Comparison of ENCODE assay signal across 21 cellular contexts in genomic region chr11:13222285-13222684, GRCh38. TPM values are rescaled to one million over a fixed set of nuclear protein-coding genes. Genes with fewer than 3 reads are reported as not detected.
DNase-seq lines count a peak whose midpoint lies in the region; ATAC-seq, FAIRE-seq and TF ChIP-seq lines count a peak whose summit lies in the region.
"Had no signal": no experiment of that assay in that cellular context is flagged by ENCODE, and none has a peak within 500 bp of the region (broad histone marks: within the 10 kb centered on the region; RNA-seq: fewer than 3 reads in every experiment).

No MANE protein-coding gene starts in this region.

- H3K4me2 ChIP-seq in PC-3 (ENCODE audit: low read length), result no peak overlapping the region
- H3K4me2 ChIP-seq: BLaER1 had no signal

- H3K4me3 ChIP-seq in PC-3 (ENCODE audit: low read length), result no peak overlapping the region
- H3K4me3 ChIP-seq in ectodermal cell (ENCODE audit: insufficient read depth, low read depth, low read length), result no peak overlapping the region
- H3K4me3 ChIP-seq in kidney (ENCODE audit: low read length in 2 of 2), result no peak overlapping the region
- H3K4me3 ChIP-seq: ascending aorta, BLaER1, HAP-1 had no signal

- CTCF ChIA-PET in PC-3 (lab: Charles Lee), result interaction anchor here (0.6 kb wide), 1 partner anchor 27 kb away, joined by 3 read pairs; no protein-coding TSS in a partner anchor

- peak; percentile 63 for ATAC-seq in PC-3
- ATAC-seq: activated CD8-positive, alpha-beta memory T cell treated with anti-CD3 and anti-CD28 coated beads, Interleukin-2, amount 10 ng/mL, durations not matched to agents 7 days and 5 days; esophagus mucosa; T-cell had no signal

- no TSS peak for BruUV-seq in PC-3 (replicated peaks; lab: Mats Ljungman, UMichigan)

- H3K4me1 ChIP-seq in PC-3 (ENCODE audit: insufficient read depth, low read length) (peaks cover 23% of the 10 kb centered on the region), ectodermal cell (ENCODE audit: control insufficient read depth, insufficient read depth, low read length) (peaks cover 14% of the 10 kb centered on the region), kidney (ENCODE audit: control insufficient read depth in 1 of 2, insufficient read depth in 1 of 2, low read depth in 1 of 2, low read length in 2 of 2) (no peaks in the 10 kb centered on the region)
- H3K4me1 ChIP-seq: ascending aorta had no signal

- TF ChIP-seq CTCF in PC-3 (conservative IDR thresholded peaks at IDR 0.05; ENCODE audit: low read depth, low read length) (no peak), kidney (IDR thresholded peaks at IDR 0.05; ENCODE audit: borderline replicate concordance, extremely low read depth, insufficient read depth) (no peak)

- in situ Hi-C loops in KBM-7 (cut with MboI; ENCODE audit: low pct_unique_long_range_greater_than_20kb, low sequenced_read_pairs), result no loop called here

- no peaks in the 10 kb centered on the region for H3K79me2 ChIP-seq in PC-3 (ENCODE audit: low read length)

- peak; percentile 70 for DNase-seq in Daoy (ENCODE audit: low read depth)
- DNase-seq in PC-3, result peak; percentile 39
- peak; percentile 16 to 23 for DNase-seq in lung microvascular endothelial cell (ENCODE audit: low read depth in 2 of 2)
- no peak for DNase-seq in globus pallidus (ENCODE audit: low spot score)
- no peak for DNase-seq in KBM-7
- DNase-seq in pons (ENCODE audit: low spot score), result no peak
- DNase-seq in kidney, result no peak
- DNase-seq: activated CD4-positive, alpha-beta T cell treated with anti-CD3 and anti-CD28 coated beads for 4 hours; activated CD8-positive, alpha-beta memory T cell treated with anti-CD3 and anti-CD28 coated beads, Interleukin-2, amount 10 ng/mL, durations not matched to agents 7 days and 5 days; COR-L47; EL; NCI-H2171; NCI-H526; SHP77; T-cell had no signal

- no peak for FAIRE-seq in kidney (lab: Jason Lieb, UNC)
- FAIRE-seq: frontal cortex had no signal

- H3F3A ChIP-seq in PC-3 (ENCODE audit: low read length, unreplicated experiment), result no peaks in the 10 kb centered on the region

- intact Hi-C loops in PC-3 (cut with micrococcal nuclease), result no loop called here
- intact Hi-C loops in kidney (cut with DNase I), result no loop called here

- WGBS in ectodermal cell, 2 experiments, result 58 to 62% methylated on average over 3 of the region's 3 CpGs

- POLR2A ChIA-PET in PC-3 (lab: Charles Lee; ENCODE audit: unreplicated experiment), result no interaction called here

- no peaks in the 10 kb centered on the region for H3K36me3 ChIP-seq in PC-3 (ENCODE audit: low read depth, low read length)
- H3K36me3 ChIP-seq in ectodermal cell (ENCODE audit: control insufficient read depth, insufficient read depth, low read length), result no peaks in the 10 kb centered on the region
- no peaks in the 10 kb centered on the region for H3K36me3 ChIP-seq in kidney (ENCODE audit: control insufficient read depth in 1 of 2, insufficient read depth in 2 of 2, low read length in 2 of 2)
- H3K36me3 ChIP-seq: ascending aorta, BLaER1, HAP-1 had no signal

- peak overlapping the region; percentile 3; the same call in 1 of the 2 replicates for H3K27ac ChIP-seq in PC-3 (ENCODE audit: low read length)
- peak overlapping the region; percentile 62 for H3K27ac ChIP-seq in ectodermal cell (ENCODE audit: insufficient read depth, low read depth, low read length, poor library complexity, severe bottlenecking)
- no peak overlapping the region for H3K27ac ChIP-seq in kidney (ENCODE audit: low read depth in 2 of 2, low read length in 2 of 2)
- H3K27ac ChIP-seq: ascending aorta, BLaER1 had no signal

- H3K9me2 ChIP-seq in PC-3 (replicated peaks; ENCODE audit: low read length), result no peaks in the 10 kb centered on the region

- H3K27me3 ChIP-seq in PC-3 (ENCODE audit: low read length), result no peaks in the 10 kb centered on the region
- H3K27me3 ChIP-seq in ectodermal cell (ENCODE audit: control insufficient read depth, insufficient read depth, low read length, poor library complexity, severe bottlenecking), result no peaks in the 10 kb centered on the region
- H3K27me3 ChIP-seq: ascending aorta, BLaER1 had no signal

- 0 out of 2 replicates have a peak overlapping the region, but pooled peaks have one; percentile 19 for H2AFZ ChIP-seq in PC-3 (ENCODE audit: low read length)

- no peak overlapping the region for H3K9ac ChIP-seq in PC-3 (ENCODE audit: low read length)
- no peak overlapping the region for H3K9ac ChIP-seq in kidney (ENCODE audit: low read length in 2 of 2)
- H3K9ac ChIP-seq: BLaER1 had no signal

- no peaks in the 10 kb centered on the region for H3K9me3 ChIP-seq in PC-3 (ENCODE audit: low read length)
- no peaks in the 10 kb centered on the region for H3K9me3 ChIP-seq in ectodermal cell (ENCODE audit: control insufficient read depth, low read length)
- no peaks in the 10 kb centered on the region for H3K9me3 ChIP-seq in kidney (ENCODE audit: control insufficient read depth in 1 of 2, low read length in 2 of 2)
- H3K9me3 ChIP-seq: ascending aorta, BLaER1, HAP-1 had no signal

- no peaks in the 10 kb centered on the region for H4K20me1 ChIP-seq in PC-3 (ENCODE audit: low read length)
- H4K20me1 ChIP-seq: BLaER1 had no signal

RNA-seq across cellular contexts. Expression of gene BMAL1, which starts 55.3 kb away (rescaled TPM):
- 20.1 and 29.8 TPM in 2 replicates for total RNA-seq in Daoy (2014; rRNA removed; shearing (Covaris generic))
- total RNA-seq in PC-3 (2014; rRNA removed), result 4.7 and 10.9 TPM in 2 replicates
- polyA plus RNA-seq in ectodermal cell (2013, experiment 1 of 4), result 5.7 TPM
- polyA plus RNA-seq in ectodermal cell (2013, experiment 2 of 4), result 3.3 TPM
- 5.6 TPM for polyA plus RNA-seq in ectodermal cell (2013, experiment 3 of 4)
- 2.8 TPM for polyA plus RNA-seq in ectodermal cell (2013, experiment 4 of 4)
- total RNA-seq in lung microvascular endothelial cell, result 6.3 and 8.5 TPM in 2 replicates
- 20.6 TPM for total RNA-seq in kidney
- 9.2 TPM for polyA plus RNA-seq in kidney (ENCODE audit: insufficient read depth, low read depth, low replicate concordance)

Comparison
In these comparisons a context has a peak if more than half of its experiments do, and no peak if none do; other contexts are left out.
1. DNase-seq: peak in Daoy (single experiment), PC-3 (single experiment) and lung microvascular endothelial cell (2 of 2); none in globus pallidus (single experiment), KBM-7 (single experiment), pons (single experiment) and kidney (single experiment).
2. H3K27ac ChIP-seq: peak in PC-3 (single experiment) and ectodermal cell (single experiment); none in kidney (0 of 2).